ENCODE assay signal across 8 cellular contexts in the genomic region with DNA sequence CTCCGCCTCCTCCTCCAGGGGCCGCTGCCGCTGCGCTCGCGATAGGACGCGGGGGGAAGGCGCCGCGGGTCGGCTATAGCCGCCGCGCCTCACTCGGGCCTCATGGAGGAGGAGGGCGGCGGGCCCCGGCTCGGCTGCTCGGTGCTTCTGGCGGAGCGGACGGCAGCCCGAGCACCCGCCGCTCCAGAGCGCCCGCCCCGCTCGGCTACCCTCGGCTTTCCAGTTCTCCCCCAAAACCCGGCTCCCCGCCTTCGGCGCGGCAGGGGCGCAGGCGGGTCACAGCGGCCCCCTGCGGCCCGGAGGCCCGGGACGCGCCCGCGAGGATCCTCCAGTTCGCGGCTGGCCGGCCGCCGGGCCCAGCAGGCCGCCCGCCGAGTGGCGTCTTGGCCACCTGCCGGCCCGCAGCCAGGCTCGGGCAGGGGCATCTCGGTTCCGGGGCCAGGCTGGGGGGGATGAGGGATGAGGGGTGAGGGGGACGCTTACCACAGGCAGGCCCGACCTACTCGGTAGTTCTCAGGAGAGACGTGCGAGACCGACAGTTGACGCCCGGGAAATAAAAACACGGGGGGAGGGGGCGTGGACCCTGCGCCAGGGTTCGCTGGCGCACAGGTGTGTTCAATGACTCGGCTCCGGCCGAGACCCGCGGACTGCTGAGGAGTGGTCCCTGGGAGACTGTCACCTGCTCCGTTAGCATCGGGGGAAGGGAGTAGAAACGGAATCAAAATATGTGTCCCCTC. TPM values are rescaled to one million over a fixed set of nuclear protein-coding genes. Genes with fewer than 3 reads are reported as not detected.
A peak's percentile ranks its signal among the peaks of the same experiment; 100 is the strongest.
DNase-seq lines count a peak whose midpoint lies in the region.

TSS of gene PAIP1 (minus strand) at position 221 of the 737 bp plus-strand sequence. CDS start 231 bp downstream, outside the sequence.

- H4K91ac ChIP-seq in neuronal stem cell (ENCODE audit: low read depth, low read length, poor library complexity): peak within 1 kb of the TSS; percentile 94

- H3K9ac ChIP-seq in neuronal stem cell (ENCODE audit: low read depth, low read length, poor library complexity): peak within 1 kb of the TSS; percentile 98

- H4K8ac ChIP-seq in neuronal stem cell (ENCODE audit: low read depth, low read length): peak within 1 kb of the TSS; percentile 98

- peaks cover 4 to 8% of the 10 kb centered on the region in 2 donors for H3K4me1 ChIP-seq in neuronal stem cell (ENCODE audit: control insufficient read depth in 2 of 2, insufficient read depth in 1 of 2, low read depth in 1 of 2, low read length in 2 of 2)

- peak within 1 kb of the TSS; percentile 68 to 96 for H3K4me3 ChIP-seq in neuronal stem cell (ENCODE audit: low read length in 2 of 2)

- peak within 1 kb of the TSS; percentile 95 for H3K23ac ChIP-seq in neuronal stem cell (ENCODE audit: low read depth, low read length, poor library complexity)

- no peak within 1 kb of the TSS for H2BK120ac ChIP-seq in neuronal stem cell (ENCODE audit: low read depth, low read length)

- DNase-seq in GDM1 (lab: John Stamatoyannopoulos, UW): peak; percentile 86
- peak; percentile 58 for DNase-seq in GOT3 (lab: John Stamatoyannopoulos, UW)
- peak; percentile 81 for DNase-seq in LHCN-M2 (ENCODE audit: low read depth)
- DNase-seq in SIG-M5 treated with dmso at 0.1 percent for 504 hours (lab: John Stamatoyannopoulos, UW; ENCODE audit: unreplicated experiment): peak; percentile 82
- peak; percentile 68 for DNase-seq in activated gamma-delta T cell treated with anti-CD3 and anti-CD28 coated beads, Interleukin-2, amount 50 U/mL, for 16 hours (ENCODE audit: low read depth)
- peak; percentile 70 for DNase-seq in foreskin melanocyte
- DNase-seq in neuronal stem cell (ENCODE audit: low spot score): peak; percentile 83
- DNase-seq in substantia nigra (lab: John Stamatoyannopoulos, UW): peak in 48 of 49 donors; percentile 9 to 88 (median 75)

- H2AK5ac ChIP-seq in neuronal stem cell (ENCODE audit: low read depth, low read length): peak within 1 kb of the TSS; percentile 90

- peak within 1 kb of the TSS; percentile 69 for H3K27ac ChIP-seq in neuronal stem cell (replicated peaks; ENCODE audit: low read length)
- H3K27ac ChIP-seq in substantia nigra (ENCODE audit: low read depth, low read length, poor library complexity, severe bottlenecking): peak within 1 kb of the TSS; percentile 82

- H3K14ac ChIP-seq in neuronal stem cell (ENCODE audit: low read length): peak within 1 kb of the TSS; percentile 98

- H3K27me3 ChIP-seq in neuronal stem cell (ENCODE audit: control insufficient read depth in 3 of 3, insufficient read depth in 3 of 3, low read depth in 1 of 3, low read length in 3 of 3): no peaks in the 10 kb centered on the region

- H2BK5ac ChIP-seq in neuronal stem cell (ENCODE audit: low read length): peak within 1 kb of the TSS; percentile 53

- H3K9me3 ChIP-seq in neuronal stem cell (replicated peaks in 1 of 2; ENCODE audit: control insufficient read depth in 2 of 2, insufficient read depth in 1 of 2, low read depth in 1 of 2, low read length in 2 of 2): peaks cover 0 to 3% of the 10 kb centered on the region in 2 donors

- peak within 1 kb of the TSS; percentile 83 for H3K4me2 ChIP-seq in neuronal stem cell (ENCODE audit: insufficient read depth, low read length, poor library complexity, severe bottlenecking)

- no peak within 1 kb of the TSS for H2BK15ac ChIP-seq in neuronal stem cell (ENCODE audit: low read length)

- no CpG with 5 or more reads among the region's 82 CpGs for WGBS in neuronal stem cell (ENCODE audit: extremely low coverage in 2 of 2, insufficient read length in 2 of 2, insufficient replicate concordance in 1 of 2), 2 donors

- no peak within 1 kb of the TSS for H2BK12ac ChIP-seq in neuronal stem cell (ENCODE audit: low read length)

- H3K36me3 ChIP-seq in neuronal stem cell (replicated peaks in 1 of 2; ENCODE audit: control insufficient read depth in 2 of 2, insufficient read depth in 2 of 2, low read length in 2 of 2): peaks cover 9 to 37% of the 10 kb centered on the region in 2 donors

- peak within 1 kb of the TSS; percentile 97 for H2AFZ ChIP-seq in neuronal stem cell (ENCODE audit: low read length)

- no peaks in the 10 kb centered on the region for H3K79me1 ChIP-seq in neuronal stem cell (ENCODE audit: low read depth, low read length)

- no peak within 1 kb of the TSS for H3K4ac ChIP-seq in neuronal stem cell (ENCODE audit: low read length)

- H3K18ac ChIP-seq in neuronal stem cell (ENCODE audit: low read length): peak within 1 kb of the TSS; percentile 100

RNA-seq across cellular contexts. Expression of gene PAIP1, which starts in this region (rescaled TPM):
- total RNA-seq in LHCN-M2 (2014; rRNA removed): 129 and 135 TPM in 2 replicates
- 53.1 TPM for polyA plus RNA-seq in LHCN-M2 (2012)
- polyA plus RNA-seq in neuronal stem cell (2013, experiment 1 of 2): 120 TPM
- polyA plus RNA-seq in neuronal stem cell (2013, experiment 2 of 2): 120 TPM

Comparison
In these comparisons a context has a peak if more than half of its experiments do, and no peak if none do; other contexts are left out.
1. Peak in every context shown above with its lines: DNase-seq, H3K4me3 ChIP-seq and H3K27ac ChIP-seq.